ENCODE assay signal across 19 cellular contexts in the genomic region with DNA sequence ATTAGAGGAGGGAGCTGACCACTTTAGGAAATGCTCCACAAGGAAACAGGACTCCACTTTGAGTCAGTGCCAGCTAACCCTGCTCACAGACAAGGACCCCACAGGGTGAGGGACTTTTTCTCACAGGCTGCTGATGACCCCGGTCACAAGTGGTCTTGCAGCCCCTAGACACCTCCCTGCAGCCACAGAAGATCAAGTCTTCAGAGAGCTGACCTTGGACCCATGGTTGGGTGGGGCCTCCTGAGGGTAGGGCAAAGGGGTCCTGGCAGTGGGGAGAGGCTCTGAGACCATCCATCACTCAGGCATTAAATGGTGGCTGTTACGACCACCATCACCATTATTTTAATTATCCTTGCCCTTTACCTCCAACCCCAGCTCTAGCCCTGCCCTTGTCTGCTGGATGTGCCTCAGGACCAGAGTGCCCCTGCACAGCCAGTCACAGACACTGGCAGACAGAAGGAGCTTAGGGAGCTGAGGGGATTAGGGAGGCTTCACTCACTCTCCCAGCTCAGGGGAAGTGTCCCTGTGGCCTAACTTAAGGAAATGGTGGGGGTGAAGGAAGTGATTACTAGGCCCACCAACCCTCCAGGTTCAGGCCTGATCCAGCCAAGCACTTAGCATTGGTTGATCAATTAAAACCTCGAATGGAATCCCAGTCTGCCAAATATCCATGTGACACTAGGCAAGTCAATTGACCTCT. TPM values are rescaled to one million over a fixed set of nuclear protein-coding genes. Genes with fewer than 3 reads are reported as not detected.
DNase-seq lines count a peak whose midpoint lies in the region; ATAC-seq lines count a peak whose summit lies in the region.
"Had no signal": no experiment of that assay in that cellular context is flagged by ENCODE, and none has a peak within 500 bp of the region (broad histone marks: within the 10 kb centered on the region; RNA-seq: fewer than 3 reads in every experiment).

No MANE protein-coding gene starts in this region.

- H3K27me3 Mint-ChIP-seq in stimulated activated naive CD8-positive, alpha-beta T cell treated with anti-CD3 and anti-CD28 coated beads, Interleukin-15, Interleukin-2, amounts not matched to agents 100 ng/mL and 50 ng/mL, for 24 hours: peaks cover 32% of the 10 kb centered on the region
- H3K27me3 Mint-ChIP-seq in activated T-helper 1 cell treated with anti-CD3 and anti-CD28 coated beads, Interleukin-12 subunit alpha, Interleukin-12 subunit beta, Interleukin-2, Interleukin-4 antibody, amounts not matched to agents 30 ng/mL and 10 ng/mL and 1 ng/mL, durations not matched to agents 14 hours and 24 hours and 36 hours (ENCODE audit: insufficient read depth): peaks cover 52% of the 10 kb centered on the region

- H3K36me3 Mint-ChIP-seq in stimulated activated naive CD8-positive, alpha-beta T cell treated with anti-CD3 and anti-CD28 coated beads, Interleukin-15, Interleukin-2, amounts not matched to agents 100 ng/mL and 50 ng/mL, for 24 hours (ENCODE audit: low read depth): no peaks in the 10 kb centered on the region
- peaks cover 8% of the 10 kb centered on the region for H3K36me3 Mint-ChIP-seq in activated T-helper 1 cell treated with anti-CD3 and anti-CD28 coated beads, Interleukin-12 subunit alpha, Interleukin-12 subunit beta, Interleukin-2, Interleukin-4 antibody, amounts not matched to agents 30 ng/mL and 10 ng/mL and 1 ng/mL, durations not matched to agents 14 hours and 24 hours and 36 hours (ENCODE audit: low read depth)

- no peaks in the 10 kb centered on the region for H3K27me3 ChIP-seq in aorta (ENCODE audit: control insufficient read depth in 1 of 2, insufficient read depth in 2 of 2, low read length in 1 of 2)
- H3K27me3 ChIP-seq: right atrium auricular region had no signal

- no peaks in the 10 kb centered on the region for H3K36me3 ChIP-seq in aorta (ENCODE audit: control insufficient read depth in 1 of 2, insufficient read depth in 2 of 2, low read length in 1 of 2)
- H3K36me3 ChIP-seq: heart left ventricle, right atrium auricular region, vagina had no signal

- H3K27ac ChIP-seq in aorta (ENCODE audit: low read depth in 1 of 2, low read length in 2 of 2): no peak overlapping the region
- H3K27ac ChIP-seq: heart left ventricle, right atrium auricular region, vagina had no signal

- H3K4me3 Mint-ChIP-seq in stimulated activated naive CD8-positive, alpha-beta T cell treated with anti-CD3 and anti-CD28 coated beads, Interleukin-15, Interleukin-2, amounts not matched to agents 100 ng/mL and 50 ng/mL, for 24 hours: peak overlapping the region; percentile 83
- peak overlapping the region; percentile 81 for H3K4me3 Mint-ChIP-seq in activated T-helper 1 cell treated with anti-CD3 and anti-CD28 coated beads, Interleukin-12 subunit alpha, Interleukin-12 subunit beta, Interleukin-2, Interleukin-4 antibody, amounts not matched to agents 30 ng/mL and 10 ng/mL and 1 ng/mL, durations not matched to agents 14 hours and 24 hours and 36 hours

- H3K4me1 Mint-ChIP-seq in stimulated activated naive CD8-positive, alpha-beta T cell treated with anti-CD3 and anti-CD28 coated beads, Interleukin-15, Interleukin-2, amounts not matched to agents 100 ng/mL and 50 ng/mL, for 24 hours (ENCODE audit: low read depth): peaks cover 36% of the 10 kb centered on the region
- H3K4me1 Mint-ChIP-seq in activated T-helper 1 cell treated with anti-CD3 and anti-CD28 coated beads, Interleukin-12 subunit alpha, Interleukin-12 subunit beta, Interleukin-2, Interleukin-4 antibody, amounts not matched to agents 30 ng/mL and 10 ng/mL and 1 ng/mL, durations not matched to agents 14 hours and 24 hours and 36 hours (ENCODE audit: low read depth): peaks cover 42% of the 10 kb centered on the region

- no peak overlapping the region for H3K4me3 ChIP-seq in aorta (ENCODE audit: low read length in 2 of 2)
- H3K4me3 ChIP-seq: right atrium auricular region, vagina had no signal

- intact Hi-C loops in activated T-helper 1 cell treated with anti-CD3 and anti-CD28 coated beads, Interleukin-12 subunit alpha, Interleukin-12 subunit beta, Interleukin-2, Interleukin-4 antibody, amounts not matched to agents 30 ng/mL and 10 ng/mL and 1 ng/mL, durations not matched to agents 14 hours and 24 hours and 36 hours (cut with micrococcal nuclease): loop anchor here (2.0 to 5.0 kb wide), 3 partner anchors 375 to 588 kb away; partner anchors contain the start of gene RAPGEF6
- intact Hi-C loops in aorta (cut with DNase I): loop anchor here (2.0 to 10.0 kb wide), 5 partner anchors 195 to 583 kb away; no protein-coding TSS in a partner anchor

- no peak for ATAC-seq in stimulated activated naive CD8-positive, alpha-beta T cell treated with anti-CD3 and anti-CD28 coated beads, Interleukin-15, Interleukin-2, amounts not matched to agents 100 U/mL and 50 U/mL, for 24 hours
- ATAC-seq in aorta (ENCODE audit: low FRiP score): no peak
- no peak for ATAC-seq in HG03571 (IDR thresholded peaks at IDR 0.05; ENCODE audit: unreplicated experiment)
- ATAC-seq: heart left ventricle had no signal

- H3K9me3 ChIP-seq in aorta (ENCODE audit: control insufficient read depth, low read length): no peaks in the 10 kb centered on the region
- H3K9me3 ChIP-seq: heart left ventricle, right atrium auricular region, vagina had no signal

- H3K27ac Mint-ChIP-seq in stimulated activated naive CD8-positive, alpha-beta T cell treated with anti-CD3 and anti-CD28 coated beads, Interleukin-15, Interleukin-2, amounts not matched to agents 100 ng/mL and 50 ng/mL, for 24 hours: no peak overlapping the region
- no peak overlapping the region for H3K27ac Mint-ChIP-seq in activated T-helper 1 cell treated with anti-CD3 and anti-CD28 coated beads, Interleukin-12 subunit alpha, Interleukin-12 subunit beta, Interleukin-2, Interleukin-4 antibody, amounts not matched to agents 30 ng/mL and 10 ng/mL and 1 ng/mL, durations not matched to agents 14 hours and 24 hours and 36 hours

- WGBS in aorta, 2 donors: 85 to 88% methylated on average over 3 of the region's 3 CpGs

- no peaks in the 10 kb centered on the region for H3K4me1 ChIP-seq in aorta (ENCODE audit: control insufficient read depth in 1 of 2, insufficient read depth in 2 of 2, low read length in 2 of 2)

- no peak for DNase-seq in stimulated activated naive CD8-positive, alpha-beta T cell treated with anti-CD3 and anti-CD28 coated beads, Interleukin-15, Interleukin-2, amounts not matched to agents 100 U/mL and 50 U/mL, for 24 hours
- no peak for DNase-seq in activated T-helper 1 cell treated with anti-CD3 and anti-CD28 coated beads, Interleukin-12 subunit alpha, Interleukin-12 subunit beta, Interleukin-2, Interleukin-4 antibody, amounts not matched to agents 30 ng/mL and 10 ng/mL and 1 ng/mL, durations not matched to agents 14 hours and 24 hours and 36 hours (ENCODE audit: low spot score)
- peak; percentile 76 for DNase-seq in mesenteric fat pad (ENCODE audit: low spot score)
- peak; percentile 12 to 14 for DNase-seq in aorta
- DNase-seq in SIG-M5 treated with dmso at 0.1 percent for 504 hours (lab: John Stamatoyannopoulos, UW; ENCODE audit: unreplicated experiment): no peak
- DNase-seq in NCI-H1092 treated with DMSO at 0.1 percent for 48 hours (lab: John Stamatoyannopoulos, UW): no peak
- DNase-seq: DMS79 treated with DMSO at 0.1 percent for 48 hours; NCI-H187 treated with DMSO at 0.1 percent for 48 hours; NK-92 treated with Interleukin-12 subunit alpha and Interleukin-12 subunit beta, amount 100 ng/mL, for 24 hours; SIG-M5; stimulated activated CD4-positive, alpha-beta T cell treated with anti-CD3 and anti-CD28 coated beads, Interleukin-4, amount 100 ng/mL, for 1 hour had no signal

- no peaks in the 10 kb centered on the region for H3K9me3 Mint-ChIP-seq in stimulated activated naive CD8-positive, alpha-beta T cell treated with anti-CD3 and anti-CD28 coated beads, Interleukin-15, Interleukin-2, amounts not matched to agents 100 ng/mL and 50 ng/mL, for 24 hours
- H3K9me3 Mint-ChIP-seq in activated T-helper 1 cell treated with anti-CD3 and anti-CD28 coated beads, Interleukin-12 subunit alpha, Interleukin-12 subunit beta, Interleukin-2, Interleukin-4 antibody, amounts not matched to agents 30 ng/mL and 10 ng/mL and 1 ng/mL, durations not matched to agents 14 hours and 24 hours and 36 hours: no peaks in the 10 kb centered on the region

RNA-seq across cellular contexts. Expression of gene ACSL6, which starts 1.6 kb away (rescaled TPM):
- 48.1 and 50.6 TPM in 2 replicates for total RNA-seq in activated T-helper 1 cell treated with anti-CD3 and anti-CD28 coated beads, Interleukin-12 subunit alpha, Interleukin-12 subunit beta, Interleukin-2, Interleukin-4 antibody, amounts not matched to agents 30 ng/mL and 10 ng/mL and 1 ng/mL, durations not matched to agents 14 hours and 24 hours and 36 hours
- total RNA-seq in mesenteric fat pad: 0.35 TPM
- total RNA-seq in aorta: 1 to 10 TPM in 1 of 2 donors, under 1 TPM in 1; 0.42 to 2.3 TPM
- under 1 TPM; 0.03 to 0.13 TPM for polyA plus RNA-seq in aorta

RNA-seq across cellular contexts. Expression of gene IL3, which starts 50.6 kb away (rescaled TPM):
- 94.6 and 98.5 TPM in 2 replicates for total RNA-seq in activated T-helper 1 cell treated with anti-CD3 and anti-CD28 coated beads, Interleukin-12 subunit alpha, Interleukin-12 subunit beta, Interleukin-2, Interleukin-4 antibody, amounts not matched to agents 30 ng/mL and 10 ng/mL and 1 ng/mL, durations not matched to agents 14 hours and 24 hours and 36 hours
- total RNA-seq in mesenteric fat pad: not detected
- total RNA-seq in aorta: not detected
- polyA plus RNA-seq in aorta: not detected
- total RNA-seq: epithelial cell of proximal tubule, heart left ventricle, left colon, myocyte, right atrium auricular region, vagina had no signal
- polyA plus RNA-seq: heart left ventricle had no signal

Comparison
In these comparisons a context has a peak if more than half of its experiments do, and no peak if none do; other contexts are left out.
1. DNase-seq: peak in mesenteric fat pad (single experiment) and aorta (2 of 2); none in stimulated activated naive CD8-positive, alpha-beta T cell treated with anti-CD3 and anti-CD28 coated beads, Interleukin-15, Interleukin-2, amounts not matched to agents 100 U/mL and 50 U/mL, for 24 hours (single experiment), activated T-helper 1 cell treated with anti-CD3 and anti-CD28 coated beads, Interleukin-12 subunit alpha, Interleukin-12 subunit beta, Interleukin-2, Interleukin-4 antibody, amounts not matched to agents 30 ng/mL and 10 ng/mL and 1 ng/mL, durations not matched to agents 14 hours and 24 hours and 36 hours (single experiment), SIG-M5 treated with dmso at 0.1 percent for 504 hours (single experiment) and NCI-H1092 treated with DMSO at 0.1 percent for 48 hours (single experiment).
2. RNA of gene ACSL6, which starts 1.6 kb away (total RNA-seq): 48.1 to 50.6 TPM in activated T-helper 1 cell treated with anti-CD3 and anti-CD28 coated beads, Interleukin-12 subunit alpha, Interleukin-12 subunit beta, Interleukin-2, Interleukin-4 antibody, amounts not matched to agents 30 ng/mL and 10 ng/mL and 1 ng/mL, durations not matched to agents 14 hours and 24 hours and 36 hours; 0.42 to 2.3 TPM in aorta and 0.35 TPM in mesenteric fat pad (single experiment); every median in the first group is over 10 times any median in the second.
3. RNA of gene IL3, which starts 50.6 kb away (total RNA-seq): 94.6 to 98.5 TPM in activated T-helper 1 cell treated with anti-CD3 and anti-CD28 coated beads, Interleukin-12 subunit alpha, Interleukin-12 subunit beta, Interleukin-2, Interleukin-4 antibody, amounts not matched to agents 30 ng/mL and 10 ng/mL and 1 ng/mL, durations not matched to agents 14 hours and 24 hours and 36 hours; not detected in mesenteric fat pad (single experiment) and not detected in aorta; every median in the first group is over 10 times any median in the second.